Comparison of ENCODE assay signal across 22 cellular contexts in the genomic region with DNA sequence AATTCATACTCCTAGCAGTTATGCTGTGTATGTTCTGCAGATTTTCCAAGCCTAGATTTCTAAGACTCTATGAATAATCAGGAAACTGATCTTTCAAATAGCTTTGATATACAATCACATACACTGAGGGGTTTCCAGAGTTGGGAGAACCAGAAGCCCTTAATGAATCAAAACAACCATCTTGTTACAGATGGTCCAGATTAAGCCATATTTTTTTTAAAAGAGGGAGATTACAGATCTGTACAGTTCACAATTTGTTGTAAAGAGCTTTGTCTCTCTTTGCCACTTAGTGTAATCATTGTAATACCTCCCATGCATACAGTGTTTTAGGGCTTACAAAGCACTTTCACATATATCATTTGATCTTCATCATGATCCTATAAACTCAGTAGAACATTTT. TPM values are rescaled to one million over a fixed set of nuclear protein-coding genes. Genes with fewer than 3 reads are reported as not detected.
"Had no signal": no experiment of that assay in that cellular context is flagged by ENCODE, and none has a peak within 500 bp of the region (broad histone marks: within the 10 kb centered on the region; RNA-seq: fewer than 3 reads in every experiment).

No MANE protein-coding gene starts in this region.

- H3K9ac ChIP-seq: KMS-11 had no signal

- H3K4me1 ChIP-seq: Peyer's patch, SJSA1 had no signal

- H3K4me2 ChIP-seq: KMS-11, PC-9 had no signal

- H3K36me3 ChIP-seq: Peyer's patch, SJSA1 had no signal

- H3K9me3 ChIP-seq: Peyer's patch, SJSA1 had no signal

- H2AFZ ChIP-seq: PC-9 had no signal

- H3K27ac ChIP-seq: HL-60, KMS-11, PC-9, Peyer's patch, SJSA1 had no signal

- H3K4me3 ChIP-seq: K562, PC-9, Peyer's patch, SJSA1 had no signal

- H3K27me3 ChIP-seq: Peyer's patch, SJSA1 had no signal

- DNase-seq: Kasumi-1, MM.1S, NCI-H1092 treated with DMSO at 0.1 percent for 48 hours, NCI-H1436, NCI-H187, NCI-H2029, NCI-H2081 treated with DMSO at 0.1 percent for 48 hours, NCI-H226, NCI-H446, NCI-H510A treated with DMSO at 0.1 percent for 48 hours, NCI-H526, PC-9, Peyer's patch, Right ventricle myocardium superior, SIG-M5, SW 1271, T-cell had no signal

RNA-seq across cellular contexts. Expression of a gene that starts 47.7 kb away (rescaled TPM):
- polyA plus RNA-seq: IgD-negative memory B cell, K562 had no signal
